ENCODE assay signal across 21 cellular contexts in genomic region chr5:87754009-87754757, GRCh38.
DNase-seq lines count a peak whose midpoint lies in the region; ATAC-seq and TF ChIP-seq lines count a peak whose summit lies in the region.
"Had no signal": no experiment of that assay in that cellular context is flagged by ENCODE, and none has a peak within 500 bp of the region (broad histone marks: within the 10 kb centered on the region; RNA-seq: fewer than 3 reads in every experiment).

No MANE protein-coding gene starts in this region.

- CTCF ChIA-PET in PC-9 (lab: Charles Lee) = no interaction called here

- peak overlapping the region; percentile 11; the same call in 1 of the 2 replicates for H3K9ac ChIP-seq in iPS-20b (ENCODE audit: low read depth, low read length)

- DNase-seq in D341Med (ENCODE audit: low spot score) (peak; percentile 12), NCI-H1105 (lab: John Stamatoyannopoulos, UW) (peak; percentile 65), PC-9 (no peak), ovary (no peak), mucosa of gallbladder (ENCODE audit: low spot score) (no peak), GM13977 (ENCODE audit: low spot score) (no peak)
- DNase-seq: activated CD4-positive, CD25-positive, alpha-beta regulatory T cell treated with anti-CD3 and anti-CD28 coated beads, Interleukin-2, amount 50 U/mL, for 72 hours; CD4-positive, CD25-positive, alpha-beta regulatory T cell; DMS79; glutamatergic neuron; mucosa of descending colon; small intestine; stimulated activated CD4-positive, alpha-beta T cell treated with anti-CD3 and anti-CD28 coated beads, Interleukin-2, amount 100 ng/mL, for 48 hours; stimulated activated naive CD8-positive, alpha-beta T cell treated with anti-CD3 and anti-CD28 coated beads, Interleukin-15, Interleukin-2, amounts not matched to agents 100 U/mL and 50 U/mL, for 24 hours; SW 1271; trophoblast cell had no signal

- no peaks in the 10 kb centered on the region for H3K79me2 ChIP-seq in PC-9 (ENCODE audit: low read depth)

- H3K9me3 ChIP-seq in PC-9 (ENCODE audit: insufficient read depth, low read depth) (no peaks in the 10 kb centered on the region), iPS-20b (ENCODE audit: insufficient read depth, low read depth, low read length) (no peaks in the 10 kb centered on the region), ovary (no peaks in the 10 kb centered on the region)
- H3K9me3 ChIP-seq: mucosa of descending colon, neutrophil had no signal

- H3F3A ChIP-seq in PC-9 (ENCODE audit: insufficient read depth, low read depth) = no peaks in the 10 kb centered on the region

- in situ Hi-C loops in GM13977 (cut with MboI; ENCODE audit: low pct_unique_long_range_greater_than_20kb, low sequenced_read_pairs, unreplicated experiment) = no loop called here

- H3K27ac ChIP-seq in PC-9 (no peak overlapping the region), iPS-20b (ENCODE audit: low read length) (no peak overlapping the region), ovary (no peak overlapping the region)
- H3K27ac ChIP-seq: coronary artery, neutrophil had no signal

- H3K27me3 ChIP-seq in PC-9 (ENCODE audit: insufficient read depth, low read depth) (no peaks in the 10 kb centered on the region), iPS-20b (ENCODE audit: insufficient read depth, low read length) (no peaks in the 10 kb centered on the region), ovary (no peaks in the 10 kb centered on the region)
- H3K27me3 ChIP-seq: neutrophil had no signal

- intact Hi-C loops in PC-9 (cut with micrococcal nuclease; ENCODE audit: unreplicated experiment) (no loop called here), ovary (cut with DNase I) (no loop called here)

- no peak overlapping the region for H3K4me3 ChIP-seq in PC-9
- peak overlapping the region; percentile 40 for H3K4me3 ChIP-seq in iPS-20b (ENCODE audit: low read length)
- no peak overlapping the region for H3K4me3 ChIP-seq in ovary
- H3K4me3 ChIP-seq: coronary artery, mucosa of descending colon had no signal

- TF ChIP-seq POLR2A in ovary (IDR thresholded peaks at IDR 0.05) = no peak

- H3K36me3 ChIP-seq in PC-9 (ENCODE audit: low read depth) = no peaks in the 10 kb centered on the region
- H3K36me3 ChIP-seq in iPS-20b (ENCODE audit: insufficient read depth, low read depth, low read length) = no peaks in the 10 kb centered on the region
- H3K36me3 ChIP-seq in ovary = no peaks in the 10 kb centered on the region
- H3K36me3 ChIP-seq: neutrophil had no signal

- POLR2A ChIA-PET in PC-9 (lab: Charles Lee; ENCODE audit: unreplicated experiment) = no interaction called here

- no peak for TF ChIP-seq EP300 in ovary (IDR thresholded peaks at IDR 0.05)

- peak overlapping the region; percentile 59; the same call in 1 of the 2 replicates for H2AFZ ChIP-seq in PC-9

- H4K20me1 ChIP-seq in PC-9 (ENCODE audit: insufficient read depth) = no peaks in the 10 kb centered on the region

- TF ChIP-seq CTCF in PC-9 (conservative IDR thresholded peaks at IDR 0.05) (no peak), ovary (IDR thresholded peaks at IDR 0.05) (no peak), GM13977 (IDR thresholded peaks at IDR 0.05; ENCODE audit: extremely low read depth, insufficient read depth, missing control alignments) (no peak)

- H3K4me1 ChIP-seq in PC-9 (replicated peaks; ENCODE audit: insufficient read depth) = no peaks in the 10 kb centered on the region
- peaks cover 26% of the 10 kb centered on the region for H3K4me1 ChIP-seq in iPS-20b (ENCODE audit: insufficient read depth, low read length)
- no peaks in the 10 kb centered on the region for H3K4me1 ChIP-seq in ovary (ENCODE audit: insufficient read depth)

- no peak overlapping the region for H3K4me2 ChIP-seq in PC-9

- 15 to 24% (median 16%) methylated on average over 6 of the region's 6 CpGs for WGBS in ovary, 3 donors

- H3K9me2 ChIP-seq in PC-9 (ENCODE audit: insufficient read depth) = no peaks in the 10 kb centered on the region; the same call in 1 of the 2 replicates

- ATAC-seq in HG03565 (IDR thresholded peaks at IDR 0.05; ENCODE audit: unreplicated experiment) = no peak
- ATAC-seq: left lobe of liver; mucosa of descending colon; stimulated activated naive CD8-positive, alpha-beta T cell treated with anti-CD3 and anti-CD28 coated beads, Interleukin-15, Interleukin-2, amounts not matched to agents 100 U/mL and 50 U/mL, for 24 hours had no signal

- BruUV-seq in PC-9 (replicated peaks; lab: Mats Ljungman, UMichigan) = no TSS peak

Comparison
In these comparisons a context has a peak if more than half of its experiments do, and no peak if none do; other contexts are left out.
1. DNase-seq: peak in D341Med (single experiment) and NCI-H1105 (single experiment); none in PC-9 (0 of 2), ovary (0 of 5), mucosa of gallbladder (single experiment) and GM13977 (single experiment).